8 cellular contexts compared by ENCODE assay signal in the genomic region with DNA sequence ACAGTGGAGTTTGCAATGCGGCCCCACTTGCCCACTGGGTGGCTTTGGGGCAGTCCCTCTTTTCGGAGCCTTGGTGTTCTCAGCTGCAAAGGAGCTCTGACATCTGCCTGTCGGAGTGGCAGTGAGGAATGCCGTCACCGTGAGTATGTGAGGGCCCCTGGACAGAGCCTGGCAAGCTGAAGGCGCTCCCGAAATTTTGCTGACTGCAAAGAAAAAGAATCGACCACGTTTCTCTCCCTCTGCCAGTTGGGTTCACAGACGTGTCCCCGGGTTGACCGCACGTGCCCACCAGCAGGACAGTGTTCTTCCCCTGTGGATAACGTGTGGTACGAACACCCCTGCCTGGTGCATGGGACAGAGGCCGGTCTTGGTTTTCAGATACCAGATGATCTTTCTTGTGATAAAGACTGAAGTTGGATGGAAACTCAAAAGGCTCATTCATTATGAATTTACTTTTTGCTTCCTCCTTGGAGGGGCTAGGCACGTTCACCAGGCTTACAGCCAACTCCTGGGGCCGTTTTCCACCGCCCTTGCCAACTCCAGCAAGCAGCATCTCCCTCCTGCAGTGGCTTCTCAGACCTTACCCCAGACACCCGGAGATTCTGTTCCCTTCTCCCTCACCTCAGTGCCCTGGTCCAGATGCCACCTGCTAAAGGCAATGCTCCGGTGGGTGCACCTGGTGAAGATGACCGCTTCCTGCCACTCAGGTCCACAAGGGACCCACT. TPM values are rescaled to one million over a fixed set of nuclear protein-coding genes. Genes with fewer than 3 reads are reported as not detected.
DNase-seq lines count a peak whose midpoint lies in the region; ATAC-seq and TF ChIP-seq lines count a peak whose summit lies in the region.

No MANE protein-coding gene starts in this region.

- no peak overlapping the region for H3K4me2 ChIP-seq in hepatocyte

- intact Hi-C loops in testis (cut with DNase I; ENCODE audit: low total_unique reads): loop anchor here (5.0 kb wide), 1 partner anchor 72 kb away; no protein-coding TSS in a partner anchor

- H3K4me1 Mint-ChIP-seq in activated CD4-positive, alpha-beta T cell treated with anti-CD3 and anti-CD28 coated beads, Interleukin-2, amount 10 ng/mL, durations not matched to agents 7 days and 5 days: peaks cover 55% of the 10 kb centered on the region
- peaks cover 60% of the 10 kb centered on the region for H3K4me1 Mint-ChIP-seq in activated naive CD8-positive, alpha-beta T cell treated with anti-CD3 and anti-CD28 coated beads for 36 hours

- H3K9me3 Mint-ChIP-seq in activated CD4-positive, alpha-beta T cell treated with anti-CD3 and anti-CD28 coated beads, Interleukin-2, amount 10 ng/mL, durations not matched to agents 7 days and 5 days: no peaks in the 10 kb centered on the region
- no peaks in the 10 kb centered on the region for H3K9me3 Mint-ChIP-seq in activated naive CD8-positive, alpha-beta T cell treated with anti-CD3 and anti-CD28 coated beads for 36 hours

- H4K20me1 ChIP-seq in hepatocyte (ENCODE audit: insufficient read depth, poor library complexity, severe bottlenecking): no peaks in the 10 kb centered on the region

- H3K27me3 ChIP-seq in hepatocyte (no peaks in the 10 kb centered on the region), testis (no peaks in the 10 kb centered on the region)

- no peak overlapping the region for H3K4me3 Mint-ChIP-seq in activated CD4-positive, alpha-beta T cell treated with anti-CD3 and anti-CD28 coated beads, Interleukin-2, amount 10 ng/mL, durations not matched to agents 7 days and 5 days
- H3K4me3 Mint-ChIP-seq in activated naive CD8-positive, alpha-beta T cell treated with anti-CD3 and anti-CD28 coated beads for 36 hours: no peak overlapping the region

- ATAC-seq in HG03108 (IDR thresholded peaks at IDR 0.05; ENCODE audit: unreplicated experiment): no peak

- no peak for TF ChIP-seq POLR2A in testis (IDR thresholded peaks at IDR 0.05)

- H3K4me3 ChIP-seq in hepatocyte (no peak overlapping the region), testis (no peak overlapping the region)

- H3K36me3 ChIP-seq in hepatocyte (replicated peaks; ENCODE audit: insufficient read depth, low read depth) (no peaks in the 10 kb centered on the region), testis (ENCODE audit: low read depth, missing control alignments) (no peaks in the 10 kb centered on the region)

- peaks cover 5% of the 10 kb centered on the region for H3K79me2 ChIP-seq in hepatocyte

- POLR2A ChIA-PET in activated CD4-positive, alpha-beta T cell treated with anti-CD3 and anti-CD28 coated beads, Interleukin-2, amount 10 ng/mL, durations not matched to agents 7 days and 5 days (lab: Charles Lee): no interaction called here

- H3K27ac ChIP-seq in hepatocyte (peak overlapping the region; percentile 96), testis (peak overlapping the region; percentile 86 to 92)

- H3K27ac Mint-ChIP-seq in activated CD4-positive, alpha-beta T cell treated with anti-CD3 and anti-CD28 coated beads, Interleukin-2, amount 10 ng/mL, durations not matched to agents 7 days and 5 days: peak overlapping the region; percentile 41
- H3K27ac Mint-ChIP-seq in activated naive CD8-positive, alpha-beta T cell treated with anti-CD3 and anti-CD28 coated beads for 36 hours: peak overlapping the region; percentile 95

- no peak for DNase-seq in activated CD4-positive, alpha-beta T cell treated with anti-CD3 and anti-CD28 coated beads, Interleukin-2, amount 10 ng/mL, durations not matched to agents 7 days and 5 days
- DNase-seq in activated CD4-positive, alpha-beta T cell treated with anti-CD3 and anti-CD28 coated beads for 48 hours: no peak
- no peak for DNase-seq in activated naive CD8-positive, alpha-beta T cell treated with anti-CD3 and anti-CD28 coated beads for 36 hours
- no peak for DNase-seq in hepatocyte (ENCODE audit: low spot score)
- DNase-seq in testis: no peak
- DNase-seq in HPDE6-E6E7 (ENCODE audit: extremely low spot score): no peak
- no peak for DNase-seq in stimulated activated CD4-positive, alpha-beta T cell treated with anti-CD3 and anti-CD28 coated beads, Interleukin-2, amount 100 ng/mL, for 24 hours

- no peaks in the 10 kb centered on the region for H3K27me3 Mint-ChIP-seq in activated CD4-positive, alpha-beta T cell treated with anti-CD3 and anti-CD28 coated beads, Interleukin-2, amount 10 ng/mL, durations not matched to agents 7 days and 5 days
- no peaks in the 10 kb centered on the region for H3K27me3 Mint-ChIP-seq in activated naive CD8-positive, alpha-beta T cell treated with anti-CD3 and anti-CD28 coated beads for 36 hours

- H3K4me1 ChIP-seq in hepatocyte (ENCODE audit: insufficient read depth) (peaks cover 49% of the 10 kb centered on the region), testis (peaks cover 41% of the 10 kb centered on the region)

- WGBS in hepatocyte (ENCODE audit: low lambda C conversion rate, missing lambda C conversion rate): 86% methylated on average over 22 of the region's 22 CpGs
- 48 to 68% methylated on average over 21 to 22 of the region's 22 CpGs for WGBS in testis, 2 donors

- CTCF ChIA-PET in activated CD4-positive, alpha-beta T cell treated with anti-CD3 and anti-CD28 coated beads, Interleukin-2, amount 10 ng/mL, durations not matched to agents 7 days and 5 days (lab: Charles Lee): interaction anchor here (1.3 to 2.9 kb wide), 3 partner anchors 9 to 64 kb away, joined by 3 to 29 read pairs (median 8); no protein-coding TSS in a partner anchor

- peaks cover 37% of the 10 kb centered on the region for H3K36me3 Mint-ChIP-seq in activated CD4-positive, alpha-beta T cell treated with anti-CD3 and anti-CD28 coated beads, Interleukin-2, amount 10 ng/mL, durations not matched to agents 7 days and 5 days (ENCODE audit: low read depth)
- H3K36me3 Mint-ChIP-seq in activated naive CD8-positive, alpha-beta T cell treated with anti-CD3 and anti-CD28 coated beads for 36 hours: peaks cover 64% of the 10 kb centered on the region

- H2AFZ ChIP-seq in hepatocyte: no peak overlapping the region

- H3K9me3 ChIP-seq in hepatocyte (ENCODE audit: low read depth): no peaks in the 10 kb centered on the region
- H3K9me3 ChIP-seq in testis: no peaks in the 10 kb centered on the region

- H3K9me2 ChIP-seq in hepatocyte (replicated peaks; ENCODE audit: insufficient read depth): no peaks in the 10 kb centered on the region

- TF ChIP-seq CTCF in hepatocyte (IDR thresholded peaks at IDR 0.05; ENCODE audit: poor library complexity) (no peak), testis (IDR thresholded peaks at IDR 0.05) (no peak)

RNA-seq across cellular contexts. Expression of gene ECE1, which starts 29.7 kb away (rescaled TPM):
- 100 to 1,000 TPM; 101 to 107 TPM for total RNA-seq in activated CD4-positive, alpha-beta T cell treated with anti-CD3 and anti-CD28 coated beads, Interleukin-2, amount 10 ng/mL, durations not matched to agents 7 days and 5 days
- total RNA-seq in activated naive CD8-positive, alpha-beta T cell treated with anti-CD3 and anti-CD28 coated beads for 36 hours: 100 to 1,000 TPM in 1 of 2 experiments, 10 to 100 TPM in 1; 95.6 to 101 TPM
- total RNA-seq in hepatocyte (35.1 and 60.8 TPM in 2 replicates), testis (100 to 1,000 TPM in 1 of 2 donors, 10 to 100 TPM in 1; 96.4 to 101 TPM)
- polyA plus RNA-seq in hepatocyte (84.4 and 90.6 TPM in 2 replicates), testis (ENCODE audit: insufficient read depth, low read depth, low replicate concordance) (66.1 TPM)
